ENCODE assay signal across 1 cellular context in the genomic region with DNA sequence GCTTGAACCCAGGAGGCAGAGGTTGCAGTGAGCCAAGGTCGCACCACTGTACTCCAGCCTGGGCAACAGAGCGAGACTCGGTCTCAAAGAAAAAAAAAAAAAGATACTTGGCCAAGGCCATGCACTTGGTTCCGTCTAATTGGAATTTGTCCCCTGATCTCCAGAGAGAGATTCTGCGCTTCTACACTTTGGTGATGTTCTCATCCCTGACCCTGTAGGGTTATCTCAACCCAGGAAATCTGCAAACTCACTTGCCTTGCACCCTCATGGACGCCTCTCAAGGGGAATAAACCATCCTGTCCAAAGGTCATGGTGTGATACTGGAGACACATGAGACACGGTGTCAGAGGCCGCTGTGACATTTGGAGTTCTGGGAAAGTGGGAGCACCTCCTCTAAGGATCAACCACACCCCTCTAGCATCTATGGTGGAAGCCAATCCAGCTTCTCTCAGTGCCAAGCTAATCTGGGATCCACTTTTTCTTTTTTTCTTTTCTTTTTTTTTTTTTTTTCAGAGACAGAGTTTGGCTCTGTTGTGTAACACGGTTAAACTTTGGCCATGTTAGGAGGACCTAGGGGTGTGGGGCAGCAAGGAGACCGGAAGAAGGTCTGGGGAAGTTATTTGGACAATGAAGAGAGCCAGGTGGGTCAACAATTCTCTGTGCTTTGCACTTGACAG.
TF ChIP-seq lines count a peak whose summit lies in the region.

No MANE protein-coding gene starts in this region.

TF ChIP-seq in liver, 16 proteins besides CTCF, POLR2A, EP300 and RAD21 (continued from another document):
- TF ChIP-seq, protein P1, sequence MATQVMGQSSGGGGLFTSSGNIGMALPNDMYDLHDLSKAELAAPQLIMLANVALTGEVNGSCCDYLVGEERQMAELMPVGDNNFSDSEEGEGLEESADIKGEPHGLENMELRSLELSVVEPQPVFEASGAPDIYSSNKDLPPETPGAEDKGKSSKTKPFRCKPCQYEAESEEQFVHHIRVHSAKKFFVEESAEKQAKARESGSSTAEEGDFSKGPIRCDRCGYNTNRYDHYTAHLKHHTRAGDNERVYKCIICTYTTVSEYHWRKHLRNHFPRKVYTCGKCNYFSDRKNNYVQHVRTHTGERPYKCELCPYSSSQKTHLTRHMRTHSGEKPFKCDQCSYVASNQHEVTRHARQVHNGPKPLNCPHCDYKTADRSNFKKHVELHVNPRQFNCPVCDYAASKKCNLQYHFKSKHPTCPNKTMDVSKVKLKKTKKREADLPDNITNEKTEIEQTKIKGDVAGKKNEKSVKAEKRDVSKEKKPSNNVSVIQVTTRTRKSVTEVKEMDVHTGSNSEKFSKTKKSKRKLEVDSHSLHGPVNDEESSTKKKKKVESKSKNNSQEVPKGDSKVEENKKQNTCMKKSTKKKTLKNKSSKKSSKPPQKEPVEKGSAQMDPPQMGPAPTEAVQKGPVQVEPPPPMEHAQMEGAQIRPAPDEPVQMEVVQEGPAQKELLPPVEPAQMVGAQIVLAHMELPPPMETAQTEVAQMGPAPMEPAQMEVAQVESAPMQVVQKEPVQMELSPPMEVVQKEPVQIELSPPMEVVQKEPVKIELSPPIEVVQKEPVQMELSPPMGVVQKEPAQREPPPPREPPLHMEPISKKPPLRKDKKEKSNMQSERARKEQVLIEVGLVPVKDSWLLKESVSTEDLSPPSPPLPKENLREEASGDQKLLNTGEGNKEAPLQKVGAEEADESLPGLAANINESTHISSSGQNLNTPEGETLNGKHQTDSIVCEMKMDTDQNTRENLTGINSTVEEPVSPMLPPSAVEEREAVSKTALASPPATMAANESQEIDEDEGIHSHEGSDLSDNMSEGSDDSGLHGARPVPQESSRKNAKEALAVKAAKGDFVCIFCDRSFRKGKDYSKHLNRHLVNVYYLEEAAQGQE (IDR thresholded peaks at IDR 0.05): peak; percentile 60
TF ChIP-seq in liver: peak in this region for 13.
